In genomic region chr6:149060985-149061760, GRCh38 we compare ENCODE assay signal across 8 cellular contexts.
DNase-seq lines count a peak whose midpoint lies in the region; ATAC-seq and TF ChIP-seq lines count a peak whose summit lies in the region.

No MANE protein-coding gene starts in this region.

- no peaks in the 10 kb centered on the region for H3K9me3 ChIP-seq in body of pancreas

- peaks cover 74% of the 10 kb centered on the region for H3K4me1 Mint-ChIP-seq in nephron

- no peaks in the 10 kb centered on the region for H3K36me3 Mint-ChIP-seq in nephron (ENCODE audit: low read depth)

- no peaks in the 10 kb centered on the region for H3K9me3 Mint-ChIP-seq in nephron

- H3K27ac Mint-ChIP-seq in nephron = peak overlapping the region; percentile 80 to 94 (median 93)

- no peaks in the 10 kb centered on the region for H3K36me3 ChIP-seq in body of pancreas (replicated peaks in 1 of 2; ENCODE audit: insufficient read depth in 1 of 2, low read depth in 2 of 2)

- H3K27me3 Mint-ChIP-seq in nephron (ENCODE audit: low read depth) = no peaks in the 10 kb centered on the region

- H3K27ac ChIP-seq in body of pancreas = peak overlapping the region in 2 of 4 donors; percentile 32 to 40

- DNase-seq in H4 (ENCODE audit: low spot score) = peak; percentile 46
- DNase-seq in NCI-H2227 (lab: John Stamatoyannopoulos, UW; ENCODE audit: unreplicated experiment) = peak; percentile 52
- DNase-seq in body of pancreas = peak; percentile 49 to 73 (median 64)
- DNase-seq in NCI-H1694 (lab: John Stamatoyannopoulos, UW) = no peak
- no peak for DNase-seq in stimulated activated CD4-positive, alpha-beta T cell treated with anti-CD3 and anti-CD28 coated beads, Interleukin-15, amount 100 ng/mL, for 24 hours

- H3K27me3 ChIP-seq in body of pancreas = no peaks in the 10 kb centered on the region

- H3K4me3 Mint-ChIP-seq in nephron = peak overlapping the region; percentile 4 to 23 (median 19)

- peaks cover 64% of the 10 kb centered on the region for H3K4me1 ChIP-seq in body of pancreas

- intact Hi-C loops in body of pancreas (cut with DNase I) = no loop called here

- ATAC-seq in body of pancreas (peak; percentile 51), HG02571 (IDR thresholded peaks at IDR 0.05; ENCODE audit: unreplicated experiment) (no peak), HG02642 (IDR thresholded peaks at IDR 0.05; ENCODE audit: poor library complexity, unreplicated experiment) (no peak)

- no peak for TF ChIP-seq POLR2A in body of pancreas (IDR thresholded peaks at IDR 0.05)

- no peak overlapping the region for H3K4me3 ChIP-seq in body of pancreas

- TF ChIP-seq CTCF in body of pancreas (IDR thresholded peaks at IDR 0.05) = no peak
- no peak for TF ChIP-seq CTCF in nephron (IDR thresholded peaks at IDR 0.05; ENCODE audit: unreplicated experiment in 3 of 3)

- 17 to 21% methylated on average over 12 of the region's 12 CpGs for WGBS in body of pancreas, 2 donors

Comparison
In these comparisons a context has a peak if more than half of its experiments do, and no peak if none do; other contexts are left out.
1. DNase-seq: peak in H4 (single experiment), NCI-H2227 (single experiment) and body of pancreas (4 of 4); none in NCI-H1694 (single experiment) and stimulated activated CD4-positive, alpha-beta T cell treated with anti-CD3 and anti-CD28 coated beads, Interleukin-15, amount 100 ng/mL, for 24 hours (single experiment).